In the genomic region with DNA sequence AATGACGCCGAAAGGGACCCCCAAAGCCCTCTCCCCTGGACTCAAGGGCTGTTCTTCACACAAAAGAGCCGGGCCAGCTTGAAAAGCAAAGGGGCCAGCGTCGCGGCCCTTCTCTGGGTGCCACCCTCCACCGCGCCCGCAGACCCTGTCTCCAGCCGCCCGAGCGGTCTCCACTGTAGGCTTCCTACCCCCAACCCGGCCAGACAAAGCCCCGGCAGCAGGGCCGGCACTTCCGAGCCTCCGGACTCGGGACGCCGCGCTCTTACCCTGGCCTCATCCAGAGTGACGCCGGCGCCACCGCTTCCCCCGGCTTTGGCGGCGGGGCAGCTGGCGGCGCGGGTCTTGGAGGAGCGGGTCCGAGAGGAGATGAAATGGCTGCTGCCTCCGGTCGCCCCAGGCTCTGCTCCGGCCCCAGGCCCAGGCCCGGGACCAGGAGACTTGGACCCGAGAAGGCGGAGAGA, we compare ENCODE assay signal across 8 cellular contexts. TPM values are rescaled to one million over a fixed set of nuclear protein-coding genes. Genes with fewer than 3 reads are reported as not detected.
DNase-seq lines count a peak whose midpoint lies in the region; ATAC-seq lines count a peak whose summit lies in the region.

No MANE protein-coding gene starts in this region.

- no peaks in the 10 kb centered on the region for H3K27me3 ChIP-seq in subcutaneous abdominal adipose tissue (ENCODE audit: control insufficient read depth in 5 of 5, insufficient read depth in 4 of 5, low read length in 5 of 5)

- peak overlapping the region; percentile 73 to 99 (median 99) for H3K9ac ChIP-seq in subcutaneous abdominal adipose tissue (ENCODE audit: low read length in 5 of 5)

- peaks cover 7% of the 10 kb centered on the region for H3K36me3 Mint-ChIP-seq in T-helper 2 cell treated with Interferon-gamma antibody and Interleukin-4, amounts not matched to agents 5 μg/mL and 100 μg/mL, for 36 hours (ENCODE audit: low read depth)
- peaks cover 59% of the 10 kb centered on the region for H3K36me3 Mint-ChIP-seq in dendritic cell treated with granulocyte-macrophage colony-stimulating factor and Interleukin-4, amounts not matched to agents 40 ng/mL and 50 ng/mL, for 4 days (ENCODE audit: low read depth)

- H3K9me3 ChIP-seq in subcutaneous abdominal adipose tissue (ENCODE audit: control insufficient read depth in 5 of 5, low read length in 5 of 5): no peaks in the 10 kb centered on the region

- DNase-seq in C1 segment of cervical spinal cord (lab: John Stamatoyannopoulos, UW) (peak in 9 of 14 donors; percentile 53 to 84 (median 66)), lung microvascular endothelial cell (ENCODE audit: low read depth in 2 of 2) (peak; percentile 44 to 56), T1000 (lab: John Stamatoyannopoulos, UW) (no peak)
- no peak for DNase-seq in T-helper 2 cell treated with Interferon-gamma antibody and Interleukin-4, amounts not matched to agents 5 μg/mL and 100 μg/mL, for 36 hours (ENCODE audit: low spot score)

- intact Hi-C loops in dendritic cell treated with granulocyte-macrophage colony-stimulating factor and Interleukin-4, amounts not matched to agents 40 ng/mL and 50 ng/mL, for 4 days (cut with micrococcal nuclease): loop anchor here (1.0 kb wide), 1 partner anchor 14 kb away; a partner anchor contains a TSS

- H3K4me3 Mint-ChIP-seq in T-helper 2 cell treated with Interferon-gamma antibody and Interleukin-4, amounts not matched to agents 5 μg/mL and 100 μg/mL, for 36 hours: peak overlapping the region; percentile 98
- H3K4me3 Mint-ChIP-seq in dendritic cell treated with granulocyte-macrophage colony-stimulating factor and Interleukin-4, amounts not matched to agents 40 ng/mL and 50 ng/mL, for 4 days: peak overlapping the region; percentile 90

- peaks cover 0 to 2% (median 0%) of the 10 kb centered on the region in 5 donors for H3K36me3 ChIP-seq in subcutaneous abdominal adipose tissue (ENCODE audit: control insufficient read depth in 5 of 5, insufficient read depth in 5 of 5, low read length in 5 of 5)

- ATAC-seq in GM19328 (IDR thresholded peaks at IDR 0.05; ENCODE audit: unreplicated experiment) (peak; percentile 27), HG03354 (IDR thresholded peaks at IDR 0.05; ENCODE audit: poor library complexity, severe bottlenecking, unreplicated experiment) (peak; percentile 41)

- H3K4me1 ChIP-seq in subcutaneous abdominal adipose tissue (ENCODE audit: control insufficient read depth in 5 of 5, insufficient read depth in 5 of 5, low read length in 5 of 5): peaks cover 0 to 30% (median 24%) of the 10 kb centered on the region in 5 donors

- H3K4me1 Mint-ChIP-seq in T-helper 2 cell treated with Interferon-gamma antibody and Interleukin-4, amounts not matched to agents 5 μg/mL and 100 μg/mL, for 36 hours (ENCODE audit: low read depth): peaks cover 22% of the 10 kb centered on the region
- H3K4me1 Mint-ChIP-seq in dendritic cell treated with granulocyte-macrophage colony-stimulating factor and Interleukin-4, amounts not matched to agents 40 ng/mL and 50 ng/mL, for 4 days (ENCODE audit: low read depth): peaks cover 50% of the 10 kb centered on the region

- peak overlapping the region; percentile 99 for H3K27ac ChIP-seq in subcutaneous abdominal adipose tissue (ENCODE audit: low read depth, low read length)

- H3K9me3 Mint-ChIP-seq in T-helper 2 cell treated with Interferon-gamma antibody and Interleukin-4, amounts not matched to agents 5 μg/mL and 100 μg/mL, for 36 hours: no peaks in the 10 kb centered on the region
- no peaks in the 10 kb centered on the region for H3K9me3 Mint-ChIP-seq in dendritic cell treated with granulocyte-macrophage colony-stimulating factor and Interleukin-4, amounts not matched to agents 40 ng/mL and 50 ng/mL, for 4 days

- peak overlapping the region; percentile 78 to 99 (median 91) for H3K4me3 ChIP-seq in subcutaneous abdominal adipose tissue (ENCODE audit: low read depth in 1 of 5, low read length in 5 of 5)

- no peaks in the 10 kb centered on the region for H3K27me3 Mint-ChIP-seq in T-helper 2 cell treated with Interferon-gamma antibody and Interleukin-4, amounts not matched to agents 5 μg/mL and 100 μg/mL, for 36 hours (ENCODE audit: low read depth)
- no peaks in the 10 kb centered on the region for H3K27me3 Mint-ChIP-seq in dendritic cell treated with granulocyte-macrophage colony-stimulating factor and Interleukin-4, amounts not matched to agents 40 ng/mL and 50 ng/mL, for 4 days

- H3K27ac Mint-ChIP-seq in T-helper 2 cell treated with Interferon-gamma antibody and Interleukin-4, amounts not matched to agents 5 μg/mL and 100 μg/mL, for 36 hours: peak overlapping the region; percentile 100
- peak overlapping the region; percentile 98 for H3K27ac Mint-ChIP-seq in dendritic cell treated with granulocyte-macrophage colony-stimulating factor and Interleukin-4, amounts not matched to agents 40 ng/mL and 50 ng/mL, for 4 days

RNA-seq across cellular contexts. Expression of a gene that starts 0.6 kb away (rescaled TPM):
- total RNA-seq in lung microvascular endothelial cell: 8.1 and 10.7 TPM in 2 replicates

RNA-seq across cellular contexts. Expression of a gene that starts 13.9 kb away (rescaled TPM):
- total RNA-seq in lung microvascular endothelial cell: 7.4 and 9.5 TPM in 2 replicates

Comparison
In these comparisons a context has a peak if more than half of its experiments do, and no peak if none do; other contexts are left out.
1. DNase-seq: peak in C1 segment of cervical spinal cord (9 of 14) and lung microvascular endothelial cell (2 of 2); none in T-helper 2 cell treated with Interferon-gamma antibody and Interleukin-4, amounts not matched to agents 5 μg/mL and 100 μg/mL, for 36 hours (single experiment) and T1000 (single experiment).